9 cellular contexts compared by ENCODE assay signal in the genomic region with DNA sequence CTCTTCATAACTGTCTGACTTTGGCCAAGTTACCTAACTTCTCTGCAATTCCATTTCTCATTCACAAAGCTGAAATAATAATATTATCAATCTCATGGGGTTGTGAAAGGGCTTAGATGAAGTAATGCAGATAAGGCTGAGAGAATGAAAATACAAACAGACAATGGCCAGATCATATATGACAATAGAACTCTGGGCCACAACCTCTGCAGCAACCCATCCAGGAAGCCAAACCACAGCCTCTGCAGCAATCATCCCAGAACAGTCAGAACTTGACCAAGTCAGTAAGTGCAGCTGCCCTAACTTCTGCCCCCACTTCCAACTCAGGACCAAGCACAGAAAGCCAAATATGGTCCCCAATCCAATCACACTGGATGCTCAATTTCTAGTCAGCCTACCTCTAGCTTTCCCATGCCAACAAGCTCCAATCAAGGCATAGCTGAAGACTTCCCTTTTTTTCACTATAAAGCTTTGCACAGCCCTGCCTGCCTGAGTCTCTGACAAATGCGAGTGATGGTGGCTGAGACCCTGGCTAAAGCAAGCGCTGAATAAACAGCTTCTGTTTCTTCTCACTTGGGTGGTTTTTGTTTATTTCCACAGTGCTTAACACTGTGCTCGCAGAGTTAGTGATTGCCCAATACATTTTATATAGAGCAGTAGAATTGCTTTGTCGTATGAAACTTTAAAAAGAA. TPM values are rescaled to one million over a fixed set of nuclear protein-coding genes. Genes with fewer than 3 reads are reported as not detected.
A peak's percentile ranks its signal among the peaks of the same experiment; 100 is the strongest.
DNase-seq lines count a peak whose midpoint lies in the region; ATAC-seq, FAIRE-seq and TF ChIP-seq lines count a peak whose summit lies in the region.
"Had no signal": no experiment of that assay in that cellular context is flagged by ENCODE, and none has a peak within 500 bp of the region (broad histone marks: within the 10 kb centered on the region; RNA-seq: fewer than 3 reads in every experiment).

No MANE protein-coding gene starts in this region.

- BruUV-seq in K562 (replicated peaks; lab: Mats Ljungman, UMichigan), result no TSS peak

- TF ChIP-seq EP300 in K562 (IDR thresholded peaks at IDR 0.05; ENCODE audit: low read length), result no peak

- no peak overlapping the region for H3K4me2 ChIP-seq in K562 (ENCODE audit: insufficient read depth, low read length)

- no peak overlapping the region for H2AFZ ChIP-seq in K562 (ENCODE audit: low read depth, low read length)

- in situ Hi-C loops in K562 (cut with MboI), result no loop called here

- H3K9me3 ChIP-seq in K562 (replicated peaks; ENCODE audit: control insufficient read depth, insufficient read depth, low read depth, low read length) (no peaks in the 10 kb centered on the region), ascending aorta (no peaks in the 10 kb centered on the region)

- H3K4me1 ChIP-seq in K562 (replicated peaks in 1 of 2; ENCODE audit: control insufficient read depth in 2 of 2, insufficient read depth in 2 of 2, low read length in 2 of 2) (peaks cover 0 to 7% of the 10 kb centered on the region in 2 experiments; a peak in 4 of 5 replicates), ascending aorta (no peaks in the 10 kb centered on the region)

- H3K27ac ChIP-seq in K562 (ENCODE audit: extremely low read depth, low read depth, low read length) (no peak overlapping the region), ascending aorta (no peak overlapping the region)

- FAIRE-seq in GM12892 (lab: Jason Lieb, UNC) (peak; percentile 97), K562 (lab: Jason Lieb, UNC) (no peak), urothelium cell line (lab: Jason Lieb, UNC) (no peak)

- no peak for TF ChIP-seq RAD21 in K562 (CRISPR knock-in tag; conservative IDR thresholded peaks at IDR 0.05 in 1 of 2, IDR thresholded peaks at IDR 0.05 in 1 of 2)

- CTCF ChIA-PET in K562 (lab: Yijun Ruan, JAX; ENCODE audit: low intra/inter-chr PET ratio), result interaction anchor here (0.8 kb wide), 1 partner anchor 180 kb away, joined by 3 read pairs; no protein-coding TSS in a partner anchor

- H3K4me3 ChIP-seq in K562, result no peak overlapping the region
- H3K4me3 ChIP-seq in ascending aorta, result no peak overlapping the region

- H3K9me1 ChIP-seq in K562 (ENCODE audit: control insufficient read depth, insufficient read depth, low read length), result no peaks in the 10 kb centered on the region

- ATAC-seq in GM21447 (IDR thresholded peaks at IDR 0.05; ENCODE audit: unreplicated experiment) (peak; percentile 93), HG03460 (IDR thresholded peaks at IDR 0.05; ENCODE audit: unreplicated experiment) (peak; percentile 69), K562 (peak; percentile 14; the same call in 2 of the 3 replicates)

- no peaks in the 10 kb centered on the region for H3K79me2 ChIP-seq in K562 (ENCODE audit: control insufficient read depth, insufficient read depth, low read length)

- TF ChIP-seq CTCF in K562 (IDR thresholded peaks at IDR 0.05 in 2 of 3, conservative IDR thresholded peaks at IDR 0.05 in 1 of 3; ENCODE audit: insufficient read depth in 2 of 3, low read depth in 1 of 3, low read length in 3 of 3), result no peak
- TF ChIP-seq CTCF in ascending aorta (IDR thresholded peaks at IDR 0.05), result no peak

- intact Hi-C loops in K562 (cut with micrococcal nuclease) (loop anchor here (2.0 to 5.0 kb wide), 4 partner anchors 23 to 123 kb away; no protein-coding TSS in a partner anchor), ascending aorta (cut with DNase I) (loop anchor here (5.0 kb wide), 1 partner anchor 187 kb away; no protein-coding TSS in a partner anchor)

- POLR2A ChIA-PET in K562 (lab: Yijun Ruan, JAX), result interaction anchor here (0.7 to 1.6 kb wide), 6 partner anchors 13 to 61 kb away, joined by 3 to 7 read pairs (median 3); no protein-coding TSS in a partner anchor

- no peaks in the 10 kb centered on the region for H3K27me3 ChIP-seq in K562 (ENCODE audit: control insufficient read depth in 2 of 2, insufficient read depth in 2 of 2, low read length in 2 of 2)
- no peaks in the 10 kb centered on the region for H3K27me3 ChIP-seq in ascending aorta

- no peak overlapping the region for H3K9ac ChIP-seq in K562 (ENCODE audit: insufficient read depth in 1 of 2, low read depth in 2 of 2, low read length in 2 of 2)

- 7% methylated on average over 4 of the region's 4 CpGs for WGBS in K562 (ENCODE audit: insufficient coverage, low coverage, missing lambda C conversion rate)

- no peaks in the 10 kb centered on the region for H4K20me1 ChIP-seq in K562 (replicated peaks; ENCODE audit: control insufficient read depth, insufficient read depth, low read length)

- H3K36me3 ChIP-seq in K562 (ENCODE audit: control insufficient read depth, insufficient read depth, low read length) (no peaks in the 10 kb centered on the region), ascending aorta (no peaks in the 10 kb centered on the region)

- TF ChIP-seq POLR2A in GM12892 (IDR thresholded peaks at IDR 0.05; ENCODE audit: low read depth, low read length), result 0 out of 2 replicates have a peak, but pooled peaks have one; percentile 18
- no peak for TF ChIP-seq POLR2A in K562 (conservative IDR thresholded peaks at IDR 0.05)

- no peak for DNase-seq in GM12892 (ENCODE audit: insufficient read length)
- DNase-seq in K562 (ENCODE audit: extremely low read depth in 1 of 4, low spot score in 3 of 4), result no peak
- no peak for DNase-seq in urothelium cell line (ENCODE audit: low spot score)
- DNase-seq in NCI-H1092 treated with DMSO at 0.1 percent for 48 hours (lab: John Stamatoyannopoulos, UW), result no peak
- DNase-seq in SHP77 treated with DMSO at 0.1 percent for 48 hours (lab: John Stamatoyannopoulos, UW), result no peak
- DNase-seq in ascending aorta (ENCODE audit: low spot score in 2 of 2), result no peak
- DNase-seq: activated naive CD4-positive, alpha-beta T cell treated with anti-CD3 and anti-CD28 coated beads, Interleukin-2, amount 50 U/mL, for 16 hours had no signal

TF ChIP-seq in K562, 482 proteins besides CTCF, POLR2A, EP300 and RAD21 (continues in another document):
- TF ChIP-seq TAF15 (IDR thresholded peaks at IDR 0.05; ENCODE audit: low read depth, low read length) (no peak), ZNF589 (CRISPR knock-in tag; IDR thresholded peaks at IDR 0.05; ENCODE audit: low read depth) (no peak)
- TF ChIP-seq, protein P1, sequence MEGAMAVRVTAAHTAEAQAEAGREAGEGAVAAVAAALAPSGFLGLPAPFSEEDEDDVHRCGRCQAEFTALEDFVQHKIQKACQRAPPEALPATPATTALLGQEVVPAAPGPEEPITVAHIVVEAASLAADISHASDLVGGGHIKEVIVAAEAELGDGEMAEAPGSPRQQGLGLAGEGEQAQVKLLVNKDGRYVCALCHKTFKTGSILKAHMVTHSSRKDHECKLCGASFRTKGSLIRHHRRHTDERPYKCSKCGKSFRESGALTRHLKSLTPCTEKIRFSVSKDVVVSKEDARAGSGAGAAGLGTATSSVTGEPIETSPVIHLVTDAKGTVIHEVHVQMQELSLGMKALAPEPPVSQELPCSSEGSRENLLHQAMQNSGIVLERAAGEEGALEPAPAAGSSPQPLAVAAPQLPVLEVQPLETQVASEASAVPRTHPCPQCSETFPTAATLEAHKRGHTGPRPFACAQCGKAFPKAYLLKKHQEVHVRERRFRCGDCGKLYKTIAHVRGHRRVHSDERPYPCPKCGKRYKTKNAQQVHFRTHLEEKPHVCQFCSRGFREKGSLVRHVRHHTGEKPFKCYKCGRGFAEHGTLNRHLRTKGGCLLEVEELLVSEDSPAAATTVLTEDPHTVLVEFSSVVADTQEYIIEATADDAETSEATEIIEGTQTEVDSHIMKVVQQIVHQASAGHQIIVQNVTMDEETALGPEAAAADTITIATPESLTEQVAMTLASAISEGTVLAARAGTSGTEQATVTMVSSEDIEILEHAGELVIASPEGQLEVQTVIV (CRISPR knock-in tag; IDR thresholded peaks at IDR 0.05; ENCODE audit: borderline replicate concordance), result no peak

RNA-seq across cellular contexts. Expression of gene TNPO3, which starts 34.8 kb away (rescaled TPM):
- polyA plus RNA-seq in GM12892 (2012; ENCODE audit: missing spikeins), result 40.8 TPM
- 125 and 155 TPM in 2 replicates for total RNA-seq in K562 (2011; cell fraction: chromatin; rRNA removed; ENCODE audit: low replicate concordance)
- total RNA-seq in K562 (2011; cell fraction: nucleolus; rRNA removed), result 66.7 and 71.2 TPM in 2 replicates
- 79.6 and 84.8 TPM in 2 replicates for total RNA-seq in K562 (2011; cell fraction: nucleoplasm; rRNA removed)
- total RNA-seq in K562 (2014; rRNA removed) (97.4 and 108 TPM in 2 replicates), K562 (2014; rRNA removed; fragmentation: Illumina TruSeq; extraction: Trizol) (110 and 113 TPM in 2 replicates), K562 (2015; rRNA removed; fragmentation: Illumina TruSeq; extraction: Trizol) (112 and 120 TPM in 2 replicates), K562 (2021) (111 and 118 TPM in 2 replicates), ascending aorta (59.4 TPM)
- polyA plus RNA-seq in K562 (2011; rRNA removed) (92.3 and 125 TPM in 2 replicates), K562 (2014; fragmentation: Illumina TruSeq; extraction: Trizol) (123 and 124 TPM in 2 replicates), K562 (2014; fragmentation: Nextera tagmentation; extraction: Ambion mirVana) (10 to 100 TPM; 35.8 to 46.0 TPM), K562 (2014; rRNA removed) (87.2 and 93.9 TPM in 2 replicates)
- 91.4 and 102 TPM in 2 replicates for polyA plus RNA-seq in K562 (2011; cell fraction: cytosol; rRNA removed)
- polyA plus RNA-seq in K562 (2011; cell fraction: nucleus; rRNA removed), result 131 and 151 TPM in 2 replicates
- polyA plus RNA-seq in K562 (2012), result 89.9 and 94.1 TPM in 2 replicates
- polyA minus RNA-seq in K562 (2011; rRNA and poly(A)+ RNA removed), result 177 and 236 TPM in 2 replicates
- polyA minus RNA-seq in K562 (2011; cell fraction: cytosol; rRNA and poly(A)+ RNA removed), result 67.4 and 93.8 TPM in 2 replicates
- 61.0 and 114 TPM in 2 replicates for polyA minus RNA-seq in K562 (2011; cell fraction: nucleus; rRNA and poly(A)+ RNA removed)

RNA-seq across cellular contexts. Expression of gene TSPAN33, which starts 54.8 kb away (rescaled TPM):
- polyA plus RNA-seq in GM12892 (2012; ENCODE audit: missing spikeins), result 147 TPM
- total RNA-seq in K562 (2011; cell fraction: chromatin; rRNA removed; ENCODE audit: low replicate concordance), result 1.5 and 3.2 TPM in 2 replicates
- 1.3 and 3.2 TPM in 2 replicates for total RNA-seq in K562 (2011; cell fraction: nucleolus; rRNA removed)
- total RNA-seq in K562 (2011; cell fraction: nucleoplasm; rRNA removed), result 2.9 and 3.9 TPM in 2 replicates
- 0.20 and 0.23 TPM in 2 replicates for total RNA-seq in K562 (2014; rRNA removed)
- 0.19 and 0.25 TPM in 2 replicates for total RNA-seq in K562 (2014; rRNA removed; fragmentation: Illumina TruSeq; extraction: Trizol)
- total RNA-seq in K562 (2015; rRNA removed; fragmentation: Illumina TruSeq; extraction: Trizol), result not detected in 2 replicates
- total RNA-seq in K562 (2021), result 0.27 and 0.76 TPM in 2 replicates
- polyA plus RNA-seq in K562 (2011; rRNA removed), result 1.2 and 1.5 TPM in 2 replicates
- 1.6 and 1.7 TPM in 2 replicates for polyA plus RNA-seq in K562 (2011; cell fraction: cytosol; rRNA removed)
- 1.3 and 1.6 TPM in 2 replicates for polyA plus RNA-seq in K562 (2011; cell fraction: nucleus; rRNA removed)
- polyA plus RNA-seq in K562 (2012), result 0.16 and 0.30 TPM in 2 replicates
- polyA plus RNA-seq in K562 (2014; fragmentation: Illumina TruSeq; extraction: Trizol), result 0.21 and 0.42 TPM in 2 replicates
- polyA plus RNA-seq in K562 (2014; fragmentation: Nextera tagmentation; extraction: Ambion mirVana), result under 1 TPM in 1 of 2 experiments, not detected in 1; 0.03 TPM
- polyA plus RNA-seq in K562 (2014; rRNA removed), result 0.19 TPM in 1 of 2 replicates, not detected in the other
- polyA minus RNA-seq in K562 (2011; rRNA and poly(A)+ RNA removed), result 1.1 and 1.6 TPM in 2 replicates
- 1.2 and 1.3 TPM in 2 replicates for polyA minus RNA-seq in K562 (2011; cell fraction: cytosol; rRNA and poly(A)+ RNA removed)
- 0.54 and 1.2 TPM in 2 replicates for polyA minus RNA-seq in K562 (2011; cell fraction: nucleus; rRNA and poly(A)+ RNA removed)
- 8.1 TPM for total RNA-seq in ascending aorta

Comparison
In these comparisons a context has a peak if more than half of its experiments do, and no peak if none do; other contexts are left out.
1. ATAC-seq: peak in every context shown above with its lines; median percentile 93 in GM21447; 69 in HG03460; 14 in K562.